In the genomic region with DNA sequence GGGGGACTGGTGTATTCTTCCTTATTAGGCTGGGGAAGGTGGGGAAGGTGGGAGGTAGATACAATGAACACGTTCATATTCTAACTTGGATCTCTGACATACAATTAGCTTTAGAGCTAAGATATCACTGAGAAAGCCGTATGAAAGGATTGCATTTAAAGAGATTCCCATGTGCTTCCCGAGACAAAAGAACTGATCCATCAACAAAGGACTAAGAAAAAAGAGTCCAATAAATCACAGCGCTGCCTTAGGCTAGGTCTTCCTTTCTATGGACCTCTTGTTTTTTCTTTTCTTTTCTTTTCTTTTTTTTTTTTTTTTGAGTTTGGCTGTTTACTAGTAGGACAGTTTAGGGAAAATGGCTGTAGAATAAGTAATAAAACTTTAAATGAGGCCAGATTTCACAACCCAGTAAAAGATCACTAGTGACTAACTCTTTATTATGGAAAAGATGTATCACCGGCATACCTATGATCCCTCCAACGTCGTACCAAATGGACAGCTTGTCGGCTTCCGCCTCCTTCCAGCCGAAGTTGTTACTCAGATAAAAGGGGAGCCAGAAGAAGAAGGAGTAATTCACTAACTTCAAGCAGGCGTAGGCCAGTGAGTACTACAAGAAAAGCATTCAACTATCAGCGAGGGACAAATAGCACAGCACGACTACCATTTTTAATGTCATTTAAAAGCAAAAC, we compare ENCODE assay signal across 14 cellular contexts. TPM values are rescaled to one million over a fixed set of nuclear protein-coding genes. Genes with fewer than 3 reads are reported as not detected.
DNase-seq lines count a peak whose midpoint lies in the region; ATAC-seq and TF ChIP-seq lines count a peak whose summit lies in the region.
"Had no signal": no experiment of that assay in that cellular context is flagged by ENCODE, and none has a peak within 500 bp of the region (broad histone marks: within the 10 kb centered on the region; RNA-seq: fewer than 3 reads in every experiment).

No MANE protein-coding gene starts in this region.

- H3K27ac ChIP-seq in mesendoderm (ENCODE audit: low read depth, low read length) (no peak overlapping the region), tibial artery (peak overlapping the region; percentile 23 to 30), trophoblast cell (ENCODE audit: low read depth, low read length) (no peak overlapping the region)
- H3K27ac ChIP-seq: foreskin keratinocyte, Peyer's patch had no signal

- H2BK12ac ChIP-seq in trophoblast cell (ENCODE audit: low read length): no peak overlapping the region

- H2AK5ac ChIP-seq in mesendoderm (ENCODE audit: low read length): no peak overlapping the region
- H2AK5ac ChIP-seq in trophoblast cell (ENCODE audit: low read length): no peak overlapping the region

- H3K9ac ChIP-seq in mesendoderm (ENCODE audit: low read length) (no peak overlapping the region), trophoblast cell (ENCODE audit: low read length) (no peak overlapping the region)

- WGBS in mesendoderm (ENCODE audit: extremely low coverage, insufficient coverage, low lambda C conversion rate): no CpG with 5 or more reads among the region's 13 CpGs
- no CpG with 5 or more reads among the region's 13 CpGs for WGBS in trophoblast cell (ENCODE audit: extremely low coverage, insufficient coverage, insufficient read length)

- H3K56ac ChIP-seq in mesendoderm (ENCODE audit: low read length): no peak overlapping the region

- no peak overlapping the region for H3K14ac ChIP-seq in trophoblast cell (ENCODE audit: low read length)

- H2BK15ac ChIP-seq in mesendoderm (replicated peaks; ENCODE audit: low read depth): no peak overlapping the region

- H3K27me3 ChIP-seq in mesendoderm (ENCODE audit: insufficient read depth, low read length, poor library complexity): no peaks in the 10 kb centered on the region
- H3K27me3 ChIP-seq in tibial artery: no peaks in the 10 kb centered on the region
- no peaks in the 10 kb centered on the region for H3K27me3 ChIP-seq in trophoblast cell (ENCODE audit: insufficient read depth, low read length)
- H3K27me3 ChIP-seq: foreskin keratinocyte, Peyer's patch had no signal

- H3K18ac ChIP-seq in mesendoderm (ENCODE audit: low read length) (no peak overlapping the region), trophoblast cell (ENCODE audit: low read length) (no peak overlapping the region)

- H4K5ac ChIP-seq in mesendoderm (ENCODE audit: low read length): no peak overlapping the region

- H3K4ac ChIP-seq in mesendoderm (ENCODE audit: low read depth, low read length): no peak overlapping the region
- H3K4ac ChIP-seq in trophoblast cell (ENCODE audit: low read depth, low read length): no peak overlapping the region

- intact Hi-C loops in tibial artery (cut with DNase I; ENCODE audit: low total_unique reads): no loop called here

- H3K4me3 ChIP-seq in cardiac fibroblast (replicated peaks in 1 of 2; ENCODE audit: low read depth in 2 of 2, low read length in 2 of 2): no peak overlapping the region
- no peak overlapping the region for H3K4me3 ChIP-seq in mesendoderm (ENCODE audit: low read length)
- no peak overlapping the region for H3K4me3 ChIP-seq in tibial artery
- no peak overlapping the region for H3K4me3 ChIP-seq in trophoblast cell (ENCODE audit: low read depth, low read length)
- H3K4me3 ChIP-seq: Peyer's patch had no signal

- no peak for TF ChIP-seq CTCF in cardiac fibroblast (IDR thresholded peaks at IDR 0.05; ENCODE audit: low read depth, low read length)
- TF ChIP-seq CTCF in tibial artery (IDR thresholded peaks at IDR 0.05): no peak

- peak overlapping the region; percentile 30 for H2BK5ac ChIP-seq in mesendoderm (ENCODE audit: low read length)
- no peak overlapping the region for H2BK5ac ChIP-seq in trophoblast cell (ENCODE audit: low read depth, low read length, poor library complexity)

- H2AFZ ChIP-seq in trophoblast cell (ENCODE audit: insufficient read depth, low read length, poor library complexity): no peak overlapping the region

- H3K4me2 ChIP-seq in mesendoderm (ENCODE audit: low read length): no peak overlapping the region
- H3K4me2 ChIP-seq in trophoblast cell (ENCODE audit: low read length): no peak overlapping the region

- no peaks in the 10 kb centered on the region for H3K79me1 ChIP-seq in mesendoderm (ENCODE audit: low read length)
- no peaks in the 10 kb centered on the region for H3K79me1 ChIP-seq in trophoblast cell (ENCODE audit: low read length)

- H3K23ac ChIP-seq in mesendoderm (ENCODE audit: low read length) (no peak overlapping the region), trophoblast cell (ENCODE audit: low read length) (no peak overlapping the region)

- H4K8ac ChIP-seq in mesendoderm (ENCODE audit: low read depth, low read length): no peak overlapping the region
- no peak overlapping the region for H4K8ac ChIP-seq in trophoblast cell (ENCODE audit: low read depth, low read length)

- H3K79me2 ChIP-seq in mesendoderm (ENCODE audit: control insufficient read depth, insufficient read depth, low read length): no peaks in the 10 kb centered on the region
- H3K79me2 ChIP-seq in trophoblast cell (ENCODE audit: control insufficient read depth, insufficient read depth, low read length, poor library complexity): no peaks in the 10 kb centered on the region

- peaks cover 7% of the 10 kb centered on the region for H3K36me3 ChIP-seq in mesendoderm (ENCODE audit: control insufficient read depth, insufficient read depth, low read length)
- H3K36me3 ChIP-seq in tibial artery: peaks cover 29 to 82% (median 72%) of the 10 kb centered on the region in 3 donors
- H3K36me3 ChIP-seq in trophoblast cell (ENCODE audit: control insufficient read depth in 1 of 2, insufficient read depth in 2 of 2, low read length in 2 of 2): peaks cover 27 to 33% of the 10 kb centered on the region in 2 experiments

- H2BK120ac ChIP-seq in mesendoderm (ENCODE audit: low read depth, low read length) (no peak overlapping the region), trophoblast cell (ENCODE audit: insufficient read depth, low read length, poor library complexity) (no peak overlapping the region)

- H4K12ac ChIP-seq in trophoblast cell (ENCODE audit: low read depth, low read length): no peak overlapping the region

- H4K91ac ChIP-seq in trophoblast cell (ENCODE audit: low read depth, low read length): no peak overlapping the region

- DNase-seq in HCEC 1CT (peak; percentile 53), cardiac fibroblast (ENCODE audit: low read depth in 2 of 2) (peak; percentile 36 to 86), mesendoderm (no peak), tibial artery (no peak), NCI-H187 (lab: John Stamatoyannopoulos, UW) (no peak), trophoblast cell (no peak)
- DNase-seq: activated CD4-positive, alpha-beta T cell treated with anti-CD3 and anti-CD28 coated beads, Interleukin-2, amount 10 ng/mL, durations not matched to agents 24 days and 14 days; central memory CD4-positive, alpha-beta T cell; NCI-H1092 treated with DMSO at 0.1 percent for 48 hours; NCI-H446 treated with DMSO at 0.1 percent for 48 hours; Peyer's patch; T-helper 1 cell had no signal

- H3K9me3 ChIP-seq in tibial artery (no peaks in the 10 kb centered on the region), trophoblast cell (ENCODE audit: insufficient read depth, low read depth, low read length) (no peaks in the 10 kb centered on the region)
- H3K9me3 ChIP-seq: Peyer's patch had no signal

- no peak for ATAC-seq in HG03457 (IDR thresholded peaks at IDR 0.05; ENCODE audit: unreplicated experiment)
- ATAC-seq: foreskin keratinocyte had no signal

- peaks cover 8% of the 10 kb centered on the region for H3K4me1 ChIP-seq in mesendoderm (ENCODE audit: control insufficient read depth, low read depth, low read length)
- peaks cover 0 to 4% (median 0%) of the 10 kb centered on the region in 4 donors for H3K4me1 ChIP-seq in tibial artery
- H3K4me1 ChIP-seq in trophoblast cell (ENCODE audit: control insufficient read depth in 1 of 2, insufficient read depth in 2 of 2, low read length in 2 of 2): no peaks in the 10 kb centered on the region
- H3K4me1 ChIP-seq: foreskin keratinocyte, Peyer's patch had no signal

RNA-seq across cellular contexts. Expression of gene SLC37A3, which starts 50.0 kb away (rescaled TPM):
- 27.7 TPM for polyA plus RNA-seq in mesendoderm (2013, experiment 1 of 2)
- 25.2 TPM for polyA plus RNA-seq in mesendoderm (2013, experiment 2 of 2)
- polyA plus RNA-seq in trophoblast cell (2013): 49.1 and 51.6 TPM in 2 replicates

RNA-seq across cellular contexts. Expression of gene RAB19, which starts 55.6 kb away (rescaled TPM):
- 3.5 TPM for polyA plus RNA-seq in mesendoderm (2013, experiment 1 of 2)
- 2.7 TPM for polyA plus RNA-seq in mesendoderm (2013, experiment 2 of 2)
- polyA plus RNA-seq in trophoblast cell (2013): 0.90 and 0.96 TPM in 2 replicates
- polyA plus RNA-seq: foreskin keratinocyte had no signal

Comparison
In these comparisons a context has a peak if more than half of its experiments do, and no peak if none do; other contexts are left out.
1. DNase-seq: peak in HCEC 1CT (single experiment) and cardiac fibroblast (2 of 2); none in mesendoderm (single experiment), tibial artery (0 of 2), NCI-H187 (0 of 2) and trophoblast cell (0 of 2).
2. H3K27ac ChIP-seq: peak in tibial artery (2 of 2); none in mesendoderm (single experiment) and trophoblast cell (single experiment).